Comparison of ENCODE assay signal across 1 cellular context in genomic region chr2:171100370-171100769, GRCh38.
TF ChIP-seq lines count a peak whose summit lies in the region.

No MANE protein-coding gene starts in this region.

TF ChIP-seq in K562, 482 proteins besides CTCF, POLR2A, EP300 and RAD21 (continued from another document):
- TF ChIP-seq CHD7 (IDR thresholded peaks at IDR 0.05; ENCODE audit: low read depth, low read length) (no peak), SMARCC2 (IDR thresholded peaks at IDR 0.05; ENCODE audit: low read depth) (no peak), IRF2 (CRISPR knock-in tag; IDR thresholded peaks at IDR 0.05) (0 out of 2 replicates have a peak, but pooled peaks have one; percentile 26), BRF1 (IDR thresholded peaks at IDR 0.05; ENCODE audit: borderline replicate concordance, extremely low read depth, insufficient read length) (no peak), POU5F1 (IDR thresholded peaks at IDR 0.05; ENCODE audit: borderline replicate concordance, low read depth, low read length, partially characterized antibody) (no peak)
